Comparison of ENCODE assay signal across 9 cellular contexts in genomic region chr15:70856884-70857546, GRCh38. TPM values are rescaled to one million over a fixed set of nuclear protein-coding genes. Genes with fewer than 3 reads are reported as not detected.
DNase-seq lines count a peak whose midpoint lies in the region; ATAC-seq and TF ChIP-seq lines count a peak whose summit lies in the region.
"Had no signal": no experiment of that assay in that cellular context is flagged by ENCODE, and none has a peak within 500 bp of the region (broad histone marks: within the 10 kb centered on the region; RNA-seq: fewer than 3 reads in every experiment).

No MANE protein-coding gene starts in this region.

- H3K27me3 Mint-ChIP-seq in neural progenitor cell (ENCODE audit: insufficient read depth, low read depth), result peaks cover 13% of the 10 kb centered on the region

- no peak overlapping the region for H3K4me2 ChIP-seq in neural progenitor cell

- DNase-seq in NCI-H1048 (lab: John Stamatoyannopoulos, UW) (peak; percentile 6), dermis microvascular lymphatic vessel endothelial cell (ENCODE audit: low read depth in 2 of 2) (peak; percentile 60 to 98), medulla oblongata (ENCODE audit: extremely low spot score) (peak; percentile 69), uterus (peak; percentile 79 to 94), neural progenitor cell (ENCODE audit: low spot score) (no peak)
- DNase-seq: stimulated activated naive CD4-positive, alpha-beta T cell treated with Interleukin-2 at 50 U/mL for 16 hours had no signal

- ATAC-seq in HG02623 (IDR thresholded peaks at IDR 0.05; ENCODE audit: unreplicated experiment) (no peak), GM19463 (IDR thresholded peaks at IDR 0.05; ENCODE audit: unreplicated experiment) (no peak)

- H3K27me3 ChIP-seq in uterus, result no peaks in the 10 kb centered on the region
- peaks cover 18% of the 10 kb centered on the region for H3K27me3 ChIP-seq in neural progenitor cell

- peaks cover 10% of the 10 kb centered on the region for H4K20me1 ChIP-seq in neural progenitor cell (ENCODE audit: low read depth)

- H3K27ac Mint-ChIP-seq in neural progenitor cell, result no peak overlapping the region

- no peaks in the 10 kb centered on the region for H3K9me3 ChIP-seq in uterus
- H3K9me3 ChIP-seq in neural progenitor cell (ENCODE audit: low read depth), result no peaks in the 10 kb centered on the region

- no peak overlapping the region for H3K4me3 ChIP-seq in uterus
- H3K4me3 ChIP-seq in neural progenitor cell, result no peak overlapping the region

- TF ChIP-seq CTCF in uterus (IDR thresholded peaks at IDR 0.05) (no peak), neural progenitor cell (IDR thresholded peaks at IDR 0.05) (no peak)

- H3K9me3 Mint-ChIP-seq in neural progenitor cell, result peaks cover 3% of the 10 kb centered on the region

- peak overlapping the region; percentile 59 to 73 for H3K27ac ChIP-seq in uterus
- H3K27ac ChIP-seq in neural progenitor cell, result no peak overlapping the region

- intact Hi-C loops in uterus (cut with DNase I; ENCODE audit: low total_unique reads), result no loop called here

- TF ChIP-seq POLR2A in uterus (IDR thresholded peaks at IDR 0.05), result peak in 1 of 2 donors; percentile 53

- no peak overlapping the region for H3K9ac ChIP-seq in neural progenitor cell

- H3K4me1 Mint-ChIP-seq in neural progenitor cell, result peaks cover 16% of the 10 kb centered on the region

- H3F3A ChIP-seq in neural progenitor cell (ENCODE audit: low read depth), result peaks cover 13% of the 10 kb centered on the region

- H3K4me3 Mint-ChIP-seq in neural progenitor cell, result no peak overlapping the region

- H3K4me1 ChIP-seq in uterus (peaks cover 0 to 5% of the 10 kb centered on the region in 2 donors), neural progenitor cell (no peaks in the 10 kb centered on the region)

- no peaks in the 10 kb centered on the region for H3K36me3 Mint-ChIP-seq in neural progenitor cell

- H3K79me2 ChIP-seq in neural progenitor cell (ENCODE audit: low read depth), result no peaks in the 10 kb centered on the region

- no peak overlapping the region for H2AFZ ChIP-seq in neural progenitor cell (replicated peaks)

- no peaks in the 10 kb centered on the region for H3K36me3 ChIP-seq in uterus
- H3K36me3 ChIP-seq in neural progenitor cell, result no peaks in the 10 kb centered on the region

RNA-seq across cellular contexts. Expression of gene LARP6, which starts 3.1 kb away (rescaled TPM):
- 9.1 and 9.4 TPM in 2 replicates for total RNA-seq in dermis microvascular lymphatic vessel endothelial cell
- total RNA-seq in uterus, result 10 to 100 TPM; 11.9 to 59.4 (median 28.8) TPM
- total RNA-seq in neural progenitor cell (ENCODE audit: low replicate concordance), result 18.6 and 19.3 TPM in 2 replicates
- total RNA-seq: T-helper 1 cell treated with Interleukin-12 subunit alpha and Interleukin-12 subunit beta and Interleukin-4 antibody, amounts not matched to agents 30 ng/mL and 1 ng/mL, for 36 hours had no signal

RNA-seq across cellular contexts. Expression of gene THAP10, which starts 35.2 kb away (rescaled TPM):
- total RNA-seq in dermis microvascular lymphatic vessel endothelial cell (1.3 and 1.4 TPM in 2 replicates), uterus (1 to 10 TPM; 1.8 to 4.1 (median 2.0) TPM), neural progenitor cell (ENCODE audit: low replicate concordance) (8.0 and 8.6 TPM in 2 replicates)
- total RNA-seq: T-helper 1 cell treated with Interleukin-12 subunit alpha and Interleukin-12 subunit beta and Interleukin-4 antibody, amounts not matched to agents 30 ng/mL and 1 ng/mL, for 36 hours had no signal

RNA-seq across cellular contexts. Expression of gene LRRC49, which starts 35.6 kb away (rescaled TPM):
- total RNA-seq in dermis microvascular lymphatic vessel endothelial cell (3.1 and 3.3 TPM in 2 replicates), uterus (10 to 100 TPM; 13.8 to 48.7 (median 19.7) TPM), neural progenitor cell (ENCODE audit: low replicate concordance) (33.5 and 62.4 TPM in 2 replicates)
- total RNA-seq: T-helper 1 cell treated with Interleukin-12 subunit alpha and Interleukin-12 subunit beta and Interleukin-4 antibody, amounts not matched to agents 30 ng/mL and 1 ng/mL, for 36 hours had no signal
